ENCODE assay signal across 8 cellular contexts in genomic region chr4:74659576-74660411, GRCh38.
DNase-seq lines count a peak whose midpoint lies in the region; TF ChIP-seq lines count a peak whose summit lies in the region.

No MANE protein-coding gene starts in this region.

- peaks cover 6% of the 10 kb centered on the region for H3K4me1 Mint-ChIP-seq in progenitor cell of endocrine pancreas (ENCODE audit: low read depth)
- no peaks in the 10 kb centered on the region for H3K4me1 Mint-ChIP-seq in activated CD4-positive, alpha-beta T cell treated with anti-CD3 and anti-CD28 coated beads, Interleukin-2, amount 10 ng/mL, durations not matched to agents 24 days and 14 days

- peak overlapping the region; percentile 91 for H3K27ac ChIP-seq in PC-9
- H3K27ac ChIP-seq in esophagus (ENCODE audit: low read depth in 2 of 2, low read length in 1 of 2), result peak overlapping the region; percentile 67 to 79
- H3K27ac ChIP-seq in testis, result no peak overlapping the region

- DNase-seq in GDM1 (lab: John Stamatoyannopoulos, UW) (peak; percentile 36), PC-9 (peak; percentile 53 to 94), progenitor cell of endocrine pancreas (ENCODE audit: low spot score, unreplicated experiment) (no peak), posterior cingulate gyrus (no peak), C1 segment of cervical spinal cord (lab: John Stamatoyannopoulos, UW) (no peak), testis (no peak)
- DNase-seq in activated CD4-positive, alpha-beta T cell treated with anti-CD3 and anti-CD28 coated beads, Interleukin-2, amount 10 ng/mL, durations not matched to agents 24 days and 14 days, result no peak

- H4K20me1 ChIP-seq in PC-9 (ENCODE audit: insufficient read depth), result no peaks in the 10 kb centered on the region

- H3K9me2 ChIP-seq in PC-9 (ENCODE audit: insufficient read depth), result no peaks in the 10 kb centered on the region

- no peaks in the 10 kb centered on the region for H3K27me3 ChIP-seq in PC-9 (ENCODE audit: insufficient read depth, low read depth)
- no peaks in the 10 kb centered on the region for H3K27me3 ChIP-seq in esophagus (ENCODE audit: control insufficient read depth in 1 of 2, insufficient read depth in 2 of 2, low read length in 2 of 2)
- no peaks in the 10 kb centered on the region for H3K27me3 ChIP-seq in testis

- no peaks in the 10 kb centered on the region for H3K79me2 ChIP-seq in PC-9 (ENCODE audit: low read depth)

- H3K4me2 ChIP-seq in PC-9, result peak overlapping the region; percentile 41

- H3K27me3 Mint-ChIP-seq in progenitor cell of endocrine pancreas, result no peaks in the 10 kb centered on the region
- no peaks in the 10 kb centered on the region for H3K27me3 Mint-ChIP-seq in activated CD4-positive, alpha-beta T cell treated with anti-CD3 and anti-CD28 coated beads, Interleukin-2, amount 10 ng/mL, durations not matched to agents 24 days and 14 days

- no peaks in the 10 kb centered on the region; the same call in 1 of the 2 replicates for H3K36me3 ChIP-seq in PC-9 (ENCODE audit: low read depth)
- H3K36me3 ChIP-seq in esophagus (ENCODE audit: control insufficient read depth in 2 of 2, insufficient read depth in 2 of 2, low read length in 1 of 2), result no peaks in the 10 kb centered on the region
- no peaks in the 10 kb centered on the region for H3K36me3 ChIP-seq in testis (ENCODE audit: low read depth, missing control alignments)

- H3K4me1 ChIP-seq in PC-9 (replicated peaks; ENCODE audit: insufficient read depth) (peaks cover 37% of the 10 kb centered on the region), esophagus (ENCODE audit: control insufficient read depth in 2 of 2, insufficient read depth in 2 of 2, low read length in 1 of 2) (no peaks in the 10 kb centered on the region), testis (no peaks in the 10 kb centered on the region)

- no peak overlapping the region for H3K4me3 Mint-ChIP-seq in progenitor cell of endocrine pancreas (ENCODE audit: low read depth)
- no peak overlapping the region for H3K4me3 Mint-ChIP-seq in activated CD4-positive, alpha-beta T cell treated with anti-CD3 and anti-CD28 coated beads, Interleukin-2, amount 10 ng/mL, durations not matched to agents 24 days and 14 days

- CTCF ChIA-PET in PC-9 (lab: Charles Lee), result no interaction called here

- intact Hi-C loops in PC-9 (cut with micrococcal nuclease; ENCODE audit: unreplicated experiment) (loop anchor here (1.0 kb wide), 1 partner anchor 35 kb away; no protein-coding TSS in a partner anchor), posterior cingulate gyrus (cut with DNase I) (no loop called here), testis (cut with DNase I; ENCODE audit: low total_unique reads) (no loop called here)
- intact Hi-C loops in activated CD4-positive, alpha-beta T cell treated with anti-CD3 and anti-CD28 coated beads, Interleukin-2, amount 10 ng/mL, durations not matched to agents 24 days and 14 days (cut with micrococcal nuclease), result no loop called here

- peak overlapping the region; percentile 65 for H3K27ac Mint-ChIP-seq in progenitor cell of endocrine pancreas
- H3K27ac Mint-ChIP-seq in activated CD4-positive, alpha-beta T cell treated with anti-CD3 and anti-CD28 coated beads, Interleukin-2, amount 10 ng/mL, durations not matched to agents 24 days and 14 days, result no peak overlapping the region

- BruUV-seq in PC-9 (replicated peaks; lab: Mats Ljungman, UMichigan), result no TSS peak

- H3K36me3 Mint-ChIP-seq in progenitor cell of endocrine pancreas (ENCODE audit: insufficient read depth), result no peaks in the 10 kb centered on the region
- no peaks in the 10 kb centered on the region for H3K36me3 Mint-ChIP-seq in activated CD4-positive, alpha-beta T cell treated with anti-CD3 and anti-CD28 coated beads, Interleukin-2, amount 10 ng/mL, durations not matched to agents 24 days and 14 days (ENCODE audit: low read depth)

- 41 to 43% methylated on average over 3 of the region's 3 CpGs for whole genome bisulfite sequencing in esophagus, 2 donors
- 68 to 78% methylated on average over 3 of the region's 3 CpGs for WGBS in testis, 2 donors

- no peak for TF ChIP-seq POLR2A in testis (IDR thresholded peaks at IDR 0.05)

- H3K9me3 ChIP-seq in PC-9 (ENCODE audit: insufficient read depth, low read depth) (peaks cover 21% of the 10 kb centered on the region), esophagus (ENCODE audit: control insufficient read depth in 2 of 2, insufficient read depth in 1 of 2, low read depth in 1 of 2, low read length in 1 of 2) (no peaks in the 10 kb centered on the region), testis (no peaks in the 10 kb centered on the region)

- POLR2A ChIA-PET in PC-9 (lab: Charles Lee; ENCODE audit: unreplicated experiment), result no interaction called here

- no peak overlapping the region for H2AFZ ChIP-seq in PC-9

- H3F3A ChIP-seq in PC-9 (ENCODE audit: insufficient read depth, low read depth), result peaks cover 26% of the 10 kb centered on the region

- H3K4me3 ChIP-seq in PC-9 (no peak overlapping the region), esophagus (ENCODE audit: low read depth in 1 of 2, low read length in 2 of 2) (no peak overlapping the region), testis (no peak overlapping the region)

- TF ChIP-seq CTCF in PC-9 (conservative IDR thresholded peaks at IDR 0.05), result no peak
- TF ChIP-seq CTCF in progenitor cell of endocrine pancreas (IDR thresholded peaks at IDR 0.05; ENCODE audit: unreplicated experiment), result no peak
- TF ChIP-seq CTCF in testis (IDR thresholded peaks at IDR 0.05), result no peak

- H3K9me3 Mint-ChIP-seq in progenitor cell of endocrine pancreas (ENCODE audit: low read depth), result peaks cover 2% of the 10 kb centered on the region
- no peaks in the 10 kb centered on the region for H3K9me3 Mint-ChIP-seq in activated CD4-positive, alpha-beta T cell treated with anti-CD3 and anti-CD28 coated beads, Interleukin-2, amount 10 ng/mL, durations not matched to agents 24 days and 14 days

Comparison
In these comparisons a context has a peak if more than half of its experiments do, and no peak if none do; other contexts are left out.
1. DNase-seq: peak in GDM1 (single experiment) and PC-9 (2 of 2); none in progenitor cell of endocrine pancreas (single experiment), activated CD4-positive, alpha-beta T cell treated with anti-CD3 and anti-CD28 coated beads, Interleukin-2, amount 10 ng/mL, durations not matched to agents 24 days and 14 days (single experiment), posterior cingulate gyrus (0 of 10), C1 segment of cervical spinal cord (0 of 14) and testis (single experiment).
2. H3K27ac ChIP-seq: peak in PC-9 (single experiment) and esophagus (2 of 2); none in testis (0 of 2).